ENCODE assay signal across 8 cellular contexts in the genomic region with DNA sequence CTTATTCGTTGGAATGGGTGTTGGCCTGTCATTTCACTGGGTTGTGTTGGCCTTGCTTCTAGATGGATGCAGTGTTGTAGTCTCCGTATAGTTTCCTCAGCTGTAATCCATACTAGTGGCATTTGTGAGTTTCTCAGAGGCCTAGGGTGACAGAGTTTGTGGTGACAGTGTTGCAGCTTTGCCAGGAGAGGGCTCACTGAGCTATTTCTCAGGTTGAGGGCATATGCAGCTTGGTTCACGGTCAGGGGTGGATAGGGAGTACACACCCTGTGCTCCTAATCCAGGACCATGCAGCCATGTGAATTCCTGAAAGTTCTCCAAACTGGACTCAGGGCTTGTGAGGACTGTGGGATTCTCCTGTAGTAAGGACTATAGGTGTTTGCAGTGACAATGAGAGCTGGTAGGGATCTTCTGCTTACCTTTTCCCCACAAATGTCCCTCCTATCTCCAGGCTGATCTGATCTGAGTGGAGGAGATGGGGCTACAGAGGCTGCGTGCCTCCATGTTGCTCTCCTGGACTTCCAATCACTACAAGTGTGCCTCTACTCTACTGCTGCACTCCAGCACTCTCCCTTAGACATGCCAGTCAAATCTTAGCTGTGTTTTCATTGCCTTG.
A peak's percentile ranks its signal among the peaks of the same experiment; 100 is the strongest.
DNase-seq lines count a peak whose midpoint lies in the region; ATAC-seq, FAIRE-seq and TF ChIP-seq lines count a peak whose summit lies in the region.

No MANE protein-coding gene starts in this region.

- TF ChIP-seq CTCF in GM12865 (IDR thresholded peaks at IDR 0.05; ENCODE audit: insufficient read depth, low read depth, low read length, missing control alignments) = peak; percentile 67

- H3K36me3 ChIP-seq in small intestine (ENCODE audit: control insufficient read depth in 2 of 2, insufficient read depth in 2 of 2, low read length in 2 of 2) = no peaks in the 10 kb centered on the region

- 16 to 27% (median 22%) methylated on average over 4 of the region's 4 CpGs for WGBS in small intestine, 3 donors

- DNase-seq in A172 (ENCODE audit: low spot score) (peak; percentile 81), GM12865 (ENCODE audit: low read depth) (peak; percentile 66), NCI-H526 treated with DMSO at 0.1 percent for 48 hours (lab: John Stamatoyannopoulos, UW) (peak; percentile 44), ecto neural progenitor cell (ENCODE audit: low spot score) (peak; percentile 56), small intestine (peak; percentile 76), C1 segment of cervical spinal cord (lab: John Stamatoyannopoulos, UW) (no peak)

- H3K4me3 ChIP-seq in GM12865 (ENCODE audit: low read depth, low read length) (no peak overlapping the region), small intestine (ENCODE audit: low read depth in 1 of 2, low read length in 2 of 2) (no peak overlapping the region)

- ATAC-seq in HG02973 (IDR thresholded peaks at IDR 0.05; ENCODE audit: unreplicated experiment) = peak; percentile 76
- no peak for ATAC-seq in activated CD4-positive, CD25-positive, alpha-beta regulatory T cell treated with anti-CD3 and anti-CD28 coated beads, Interleukin-2, amount 50 U/mL, for 24 hours

- no peaks in the 10 kb centered on the region for H3K4me1 ChIP-seq in small intestine (ENCODE audit: control insufficient read depth in 2 of 2, insufficient read depth in 1 of 2, low read depth in 1 of 2, low read length in 1 of 2)

- no peak for FAIRE-seq in small intestine (lab: Jason Lieb, UNC)

- H3K27ac ChIP-seq in small intestine (ENCODE audit: low read depth in 1 of 2, low read length in 1 of 2) = no peak overlapping the region

- H3K27me3 ChIP-seq in small intestine (ENCODE audit: control insufficient read depth in 2 of 2, insufficient read depth in 2 of 2, low read length in 2 of 2) = peaks cover 0 to 2% of the 10 kb centered on the region in 2 donors

- H3K9me3 ChIP-seq in small intestine (ENCODE audit: control insufficient read depth, low read depth) = no peaks in the 10 kb centered on the region

Comparison
In these comparisons a context has a peak if more than half of its experiments do, and no peak if none do; other contexts are left out.
1. DNase-seq: peak in A172 (single experiment), GM12865 (single experiment), NCI-H526 treated with DMSO at 0.1 percent for 48 hours (single experiment), ecto neural progenitor cell (single experiment) and small intestine (single experiment); none in C1 segment of cervical spinal cord (0 of 14).